ENCODE assay signal across 8 cellular contexts in the genomic region with DNA sequence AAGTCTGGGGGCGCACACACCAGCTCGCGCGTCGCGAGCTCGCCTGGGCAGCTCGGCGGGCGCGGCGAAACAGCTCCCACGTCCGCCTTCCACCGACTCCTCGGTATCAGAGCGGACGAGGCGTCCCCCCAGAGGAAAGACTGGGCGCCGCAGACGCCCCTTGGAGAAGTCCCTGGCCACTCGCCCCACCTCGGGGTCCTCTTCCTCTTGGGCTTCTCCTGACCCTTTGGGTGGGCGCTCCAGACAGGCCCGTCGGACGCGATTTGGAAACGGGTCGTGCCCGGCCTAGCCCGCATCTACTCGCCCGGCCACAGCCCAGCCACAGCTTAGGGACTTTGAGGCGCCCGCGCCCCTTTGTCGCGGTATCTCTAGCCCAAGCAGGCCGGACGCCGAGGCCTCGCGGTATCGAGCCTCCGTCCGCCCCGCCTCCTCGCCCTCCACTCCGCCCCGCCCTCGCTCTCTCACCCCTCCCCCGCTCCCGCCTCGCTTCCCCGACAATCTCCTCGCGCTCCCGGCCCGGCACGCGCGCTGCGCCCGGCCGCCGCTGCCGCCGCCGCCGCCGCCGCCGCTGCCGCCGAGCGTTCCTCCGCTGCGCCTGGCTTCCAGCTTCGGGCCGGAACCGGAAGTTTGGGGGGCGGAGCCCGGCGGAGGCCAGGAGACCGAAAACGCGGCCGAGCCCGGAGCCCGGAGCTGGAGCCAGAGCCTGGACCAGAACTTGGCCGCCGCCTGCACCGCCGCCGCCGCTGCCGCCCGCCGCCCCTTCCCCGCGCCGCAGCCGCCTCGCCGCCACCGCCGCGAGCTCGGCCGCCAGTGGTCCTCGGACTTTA. TPM values are rescaled to one million over a fixed set of nuclear protein-coding genes. Genes with fewer than 3 reads are reported as not detected.
DNase-seq lines count a peak whose midpoint lies in the region; ATAC-seq and TF ChIP-seq lines count a peak whose summit lies in the region.

No MANE protein-coding gene starts in this region.

- H3K4me3 ChIP-seq in RWPE2 (ENCODE audit: severe bottlenecking), result peak overlapping the region; percentile 99

- H3K36me3 ChIP-seq in RWPE2 (ENCODE audit: low read depth), result no peaks in the 10 kb centered on the region

- H3K9me3 ChIP-seq in RWPE2 (ENCODE audit: severe bottlenecking), result no peaks in the 10 kb centered on the region

- ATAC-seq in RWPE2 (ENCODE audit: low read depth), result peak; percentile 82

- no peaks in the 10 kb centered on the region for H3K27me3 ChIP-seq in RWPE2 (ENCODE audit: insufficient read depth, poor library complexity, severe bottlenecking)

- H3K4me1 ChIP-seq in RWPE2 (ENCODE audit: insufficient read depth, poor library complexity, severe bottlenecking), result peaks cover 17% of the 10 kb centered on the region

- DNase-seq in Daoy (ENCODE audit: low read depth) (peak; percentile 91), GOT3 (lab: John Stamatoyannopoulos, UW) (peak; percentile 79), Kasumi-1 (lab: John Stamatoyannopoulos, UW) (peak; percentile 69 to 79), RWPE2 (ENCODE audit: low spot score) (peak; percentile 94), activated gamma-delta T cell (lab: John Stamatoyannopoulos, UW) (peak; percentile 65), fibroblast of the conjunctiva (ENCODE audit: low read depth) (peak; percentile 69), nephron progenitor cell (peak; percentile 97)
- DNase-seq in stimulated activated naive CD4-positive, alpha-beta T cell treated with Interleukin-2 at 50 U/mL for 16 hours (lab: John Stamatoyannopoulos, UW), result peak; percentile 87

- H3K27ac Mint-ChIP-seq in nephron progenitor cell, result peak overlapping the region; percentile 99

- TF ChIP-seq CTCF in RWPE2 (IDR thresholded peaks at IDR 0.05; ENCODE audit: poor library complexity, severe bottlenecking), result peak; percentile 13
- TF ChIP-seq CTCF in nephron progenitor cell (IDR thresholded peaks at IDR 0.05), result no peak

- peaks cover 36% of the 10 kb centered on the region for H3K4me1 Mint-ChIP-seq in nephron progenitor cell

- peak overlapping the region; percentile 84 for H3K27ac ChIP-seq in RWPE2 (ENCODE audit: poor library complexity, severe bottlenecking)

- H3K27me3 Mint-ChIP-seq in nephron progenitor cell (ENCODE audit: low read depth, poor library complexity), result no peaks in the 10 kb centered on the region

- no peaks in the 10 kb centered on the region for H3K9me3 Mint-ChIP-seq in nephron progenitor cell

- H3K4me3 Mint-ChIP-seq in nephron progenitor cell, result peak overlapping the region; percentile 99

- peaks cover 9% of the 10 kb centered on the region for H3K36me3 Mint-ChIP-seq in nephron progenitor cell (ENCODE audit: low read depth)

RNA-seq across cellular contexts. Expression of gene ACVR2A, which starts 0.8 kb away (rescaled TPM):
- 9.6 and 9.9 TPM in 2 replicates for total RNA-seq in Daoy (2014; rRNA removed; shearing (Covaris generic))

Comparison
In these comparisons a context has a peak if more than half of its experiments do, and no peak if none do; other contexts are left out.
1. Peak in every context shown above with its lines: DNase-seq, ATAC-seq, H3K4me3 ChIP-seq and H3K27ac ChIP-seq.